In the genomic region with DNA sequence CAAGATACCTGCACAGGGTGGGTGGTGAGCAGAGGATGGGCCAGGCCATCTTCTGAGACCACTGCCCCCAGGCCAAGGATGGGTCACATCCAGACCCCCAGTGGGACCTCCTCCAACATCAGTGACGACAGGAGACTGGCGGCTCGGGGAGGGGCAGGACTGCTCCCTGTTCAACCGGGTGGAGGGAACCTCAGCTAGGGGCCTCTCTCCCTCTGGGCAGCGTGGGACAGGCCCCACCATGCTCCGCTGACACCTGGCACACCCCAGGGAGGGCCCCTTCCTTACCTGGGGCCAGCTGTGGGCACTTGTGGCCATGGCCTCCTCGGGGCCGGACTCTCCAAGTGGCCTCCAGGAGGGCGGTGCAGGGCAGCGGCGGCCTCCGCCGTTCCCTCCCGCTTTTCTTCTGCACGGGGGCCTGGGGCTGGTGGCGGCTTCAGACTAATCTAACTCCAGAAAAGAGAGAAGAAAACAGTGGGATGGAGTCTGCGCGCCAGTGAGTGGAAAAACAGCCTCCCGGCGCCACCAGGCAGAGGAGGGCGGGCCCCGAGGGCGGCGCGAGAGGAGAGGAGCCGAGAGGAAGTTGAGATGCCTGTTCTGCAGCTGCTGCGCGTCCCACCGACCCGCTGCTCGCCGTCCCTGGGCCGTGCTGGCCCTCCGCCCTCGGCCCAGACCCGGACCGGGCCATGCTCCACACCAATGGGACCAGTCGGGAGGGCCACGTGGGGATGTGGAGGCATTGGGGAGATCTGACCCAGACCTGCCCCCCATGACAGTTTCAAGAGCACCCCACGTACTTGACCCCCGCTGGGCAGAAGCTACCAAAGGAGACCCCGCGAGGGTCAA, we compare ENCODE assay signal across 8 cellular contexts. TPM values are rescaled to one million over a fixed set of nuclear protein-coding genes. Genes with fewer than 3 reads are reported as not detected.
DNase-seq lines count a peak whose midpoint lies in the region; ATAC-seq and TF ChIP-seq lines count a peak whose summit lies in the region.

A gene with protein sequence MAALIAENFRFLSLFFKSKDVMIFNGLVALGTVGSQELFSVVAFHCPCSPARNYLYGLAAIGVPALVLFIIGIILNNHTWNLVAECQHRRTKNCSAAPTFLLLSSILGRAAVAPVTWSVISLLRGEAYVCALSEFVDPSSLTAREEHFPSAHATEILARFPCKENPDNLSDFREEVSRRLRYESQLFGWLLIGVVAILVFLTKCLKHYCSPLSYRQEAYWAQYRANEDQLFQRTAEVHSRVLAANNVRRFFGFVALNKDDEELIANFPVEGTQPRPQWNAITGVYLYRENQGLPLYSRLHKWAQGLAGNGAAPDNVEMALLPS (minus strand): TSS at position 500 of the 843 bp plus-strand sequence. CDS start 2,429 bp downstream, outside the sequence.

- H3K4me3 ChIP-seq in PC-3 (ENCODE audit: low read length): peak within 1 kb of the TSS; percentile 21; the same call in 1 of the 2 replicates
- H3K4me3 ChIP-seq in fibroblast of pulmonary artery (replicated peaks; ENCODE audit: low read depth, low read length): peak within 1 kb of the TSS; percentile 74
- H3K4me3 ChIP-seq in neuronal stem cell (ENCODE audit: low read length in 2 of 2): peak within 1 kb of the TSS in 1 of 2 donors; percentile 76

- no peaks in the 10 kb centered on the region for H3K79me1 ChIP-seq in neuronal stem cell (ENCODE audit: low read depth, low read length)

- H2BK12ac ChIP-seq in neuronal stem cell (ENCODE audit: low read length): no peak within 1 kb of the TSS

- H3K36me3 ChIP-seq in PC-3 (ENCODE audit: low read depth, low read length) (no peaks in the 10 kb centered on the region), neuronal stem cell (replicated peaks in 1 of 2; ENCODE audit: control insufficient read depth in 2 of 2, insufficient read depth in 2 of 2, low read length in 2 of 2) (peaks cover 12 to 25% of the 10 kb centered on the region in 2 donors)

- H4K8ac ChIP-seq in neuronal stem cell (ENCODE audit: low read depth, low read length): no peak within 1 kb of the TSS

- peak within 1 kb of the TSS; percentile 26 for H3K4ac ChIP-seq in neuronal stem cell (ENCODE audit: low read length)

- intact Hi-C loops in PC-3 (cut with micrococcal nuclease): loop anchor here (2.0 kb wide), 1 partner anchor 31 kb away; no protein-coding TSS in a partner anchor

- no peak within 1 kb of the TSS for H3K14ac ChIP-seq in neuronal stem cell (ENCODE audit: low read length)

- H3K27me3 ChIP-seq in PC-3 (ENCODE audit: low read length) (no peaks in the 10 kb centered on the region), neuronal stem cell (ENCODE audit: control insufficient read depth in 3 of 3, insufficient read depth in 3 of 3, low read depth in 1 of 3, low read length in 3 of 3) (peaks cover 0 to 3% (median 0%) of the 10 kb centered on the region in 3 experiments)

- DNase-seq in NCI-H2081 (lab: John Stamatoyannopoulos, UW): peak; percentile 25 to 42
- DNase-seq in NCI-H2081 treated with DMSO at 0.1 percent for 48 hours (lab: John Stamatoyannopoulos, UW): no peak
- no peak for DNase-seq in PC-3
- DNase-seq in activated T-helper 9 cell treated with anti-CD3 and anti-CD28 coated beads, Interleukin-2, amount 50 U/mL, for 16 hours (ENCODE audit: low read depth): peak; percentile 40
- DNase-seq in fibroblast of pulmonary artery (ENCODE audit: low read depth): peak; percentile 57
- peak; percentile 43 for DNase-seq in neuronal stem cell (ENCODE audit: low spot score)
- DNase-seq in substantia nigra (lab: John Stamatoyannopoulos, UW): peak in 22 of 49 donors; percentile 10 to 50 (median 23)

- H3K4me1 ChIP-seq in PC-3 (ENCODE audit: insufficient read depth, low read length) (peaks cover 23% of the 10 kb centered on the region), neuronal stem cell (ENCODE audit: control insufficient read depth in 2 of 2, insufficient read depth in 1 of 2, low read depth in 1 of 2, low read length in 2 of 2) (peaks cover 0 to 16% of the 10 kb centered on the region in 2 donors)

- TF ChIP-seq CTCF in PC-3 (conservative IDR thresholded peaks at IDR 0.05; ENCODE audit: low read depth, low read length) (no peak), fibroblast of pulmonary artery (IDR thresholded peaks at IDR 0.05; ENCODE audit: low read length, missing control alignments) (no peak)

- H3K9me2 ChIP-seq in PC-3 (replicated peaks; ENCODE audit: low read length): no peaks in the 10 kb centered on the region

- CTCF ChIA-PET in PC-3 (lab: Charles Lee): interaction anchor here (0.5 to 0.6 kb wide), 2 partner anchors 433 to 1029 kb away, joined by 3 to 4 read pairs; no protein-coding TSS in a partner anchor

- H4K91ac ChIP-seq in neuronal stem cell (ENCODE audit: low read depth, low read length, poor library complexity): no peak within 1 kb of the TSS

- peak within 1 kb of the TSS; percentile 33; the same call in 1 of the 2 replicates for H3K9ac ChIP-seq in PC-3 (ENCODE audit: low read length)
- H3K9ac ChIP-seq in neuronal stem cell (ENCODE audit: low read depth, low read length, poor library complexity): peak within 1 kb of the TSS; percentile 86

- WGBS in neuronal stem cell (ENCODE audit: extremely low coverage in 2 of 2, insufficient read length in 2 of 2, insufficient replicate concordance in 1 of 2), 2 donors: no CpG with 5 or more reads among the region's 43 CpGs

- peak within 1 kb of the TSS; percentile 99 for H2BK15ac ChIP-seq in neuronal stem cell (ENCODE audit: low read length)

- H3F3A ChIP-seq in PC-3 (ENCODE audit: low read length, unreplicated experiment): no peaks in the 10 kb centered on the region

- no peaks in the 10 kb centered on the region for H4K20me1 ChIP-seq in PC-3 (ENCODE audit: low read length)

- no peaks in the 10 kb centered on the region for H3K79me2 ChIP-seq in PC-3 (ENCODE audit: low read length)

- peak within 1 kb of the TSS; percentile 70 for H2AK5ac ChIP-seq in neuronal stem cell (ENCODE audit: low read depth, low read length)

- POLR2A ChIA-PET in PC-3 (lab: Charles Lee; ENCODE audit: unreplicated experiment): no interaction called here

- H2AFZ ChIP-seq in PC-3 (ENCODE audit: low read length) (peak within 1 kb of the TSS; percentile 59; the same call in 1 of the 2 replicates), neuronal stem cell (ENCODE audit: low read length) (no peak within 1 kb of the TSS)

- H3K18ac ChIP-seq in neuronal stem cell (ENCODE audit: low read length): peak within 1 kb of the TSS; percentile 94

- H3K23ac ChIP-seq in neuronal stem cell (ENCODE audit: low read depth, low read length, poor library complexity): peak within 1 kb of the TSS; percentile 27

- ATAC-seq in HG03025 (IDR thresholded peaks at IDR 0.05; ENCODE audit: low FRiP score, unreplicated experiment) (peak; percentile 54), PC-3 (0 out of 2 replicates have a peak, but pooled peaks have one; percentile 20)

- H3K9me3 ChIP-seq in PC-3 (ENCODE audit: low read length) (no peaks in the 10 kb centered on the region), neuronal stem cell (replicated peaks in 1 of 2; ENCODE audit: control insufficient read depth in 2 of 2, insufficient read depth in 1 of 2, low read depth in 1 of 2, low read length in 2 of 2) (no peaks in the 10 kb centered on the region)

- no TSS peak for BruUV-seq in PC-3 (replicated peaks; lab: Mats Ljungman, UMichigan)

- H2BK120ac ChIP-seq in neuronal stem cell (ENCODE audit: low read depth, low read length): peak within 1 kb of the TSS; percentile 24

- peak within 1 kb of the TSS; percentile 47 for H2BK5ac ChIP-seq in neuronal stem cell (ENCODE audit: low read length)

- H3K4me2 ChIP-seq in PC-3 (ENCODE audit: low read length) (peak within 1 kb of the TSS; percentile 66), neuronal stem cell (ENCODE audit: insufficient read depth, low read length, poor library complexity, severe bottlenecking) (peak within 1 kb of the TSS; percentile 59)

- H3K27ac ChIP-seq in PC-3 (ENCODE audit: low read length) (peak within 1 kb of the TSS; percentile 79), neuronal stem cell (replicated peaks; ENCODE audit: low read length) (peak within 1 kb of the TSS; percentile 23), substantia nigra (ENCODE audit: low read depth, low read length, poor library complexity, severe bottlenecking) (peak within 1 kb of the TSS; percentile 63)

RNA-seq across cellular contexts. Expression of the gene that starts here (rescaled TPM):
- 1.3 and 2.0 TPM in 2 replicates for total RNA-seq in PC-3 (2014; rRNA removed)
- 6.0 TPM for polyA plus RNA-seq in neuronal stem cell (2013, experiment 1 of 2)
- polyA plus RNA-seq in neuronal stem cell (2013, experiment 2 of 2): 6.5 TPM

Comparison
In these comparisons a context has a peak if more than half of its experiments do, and no peak if none do; other contexts are left out.
1. DNase-seq: peak in NCI-H2081 (2 of 2), activated T-helper 9 cell treated with anti-CD3 and anti-CD28 coated beads, Interleukin-2, amount 50 U/mL, for 16 hours (single experiment), fibroblast of pulmonary artery (single experiment) and neuronal stem cell (single experiment); none in NCI-H2081 treated with DMSO at 0.1 percent for 48 hours (single experiment) and PC-3 (single experiment).
2. H3K27ac ChIP-seq: peak in every context shown above with its lines; median percentile 79 in PC-3; 63 in substantia nigra; 23 in neuronal stem cell.